ENCODE assay signal across 30 cellular contexts in genomic region chr20:14918281-14918680, GRCh38.
"Had no signal": no experiment of that assay in that cellular context is flagged by ENCODE, and none has a peak within 500 bp of the region (broad histone marks: within the 10 kb centered on the region; RNA-seq: fewer than 3 reads in every experiment).

No MANE protein-coding gene starts in this region.

- H3K4me1 Mint-ChIP-seq: immature natural killer cell, natural killer cell had no signal

- H3K4me3 Mint-ChIP-seq: immature natural killer cell; naive B cell; natural killer cell; nephron progenitor cell; neural progenitor cell; stimulated activated naive B cell treated with anti-CD40 and anti-IgM and Interleukin-4, amounts not matched to agents 10 μg/mL and 1 μg/mL and 100 μg/mL, for 72 hours; type B pancreatic cell had no signal

- H3K27ac ChIP-seq: left lung, lower lobe of right lung, neural progenitor cell, neutrophil, prostate gland, skin epidermis, stomach, suprapubic skin, thoracic aorta had no signal

- H3K27me3 Mint-ChIP-seq: type B pancreatic cell had no signal

- H3K4me1 ChIP-seq: left lung, prostate gland, uterus had no signal

- ATAC-seq: left colon; left lung; lower lobe of right lung; natural killer cell; right cardiac atrium; stimulated activated naive B cell treated with anti-CD40 and anti-IgM and Interleukin-4, amounts not matched to agents 10 μg/mL and 1 μg/mL and 100 μg/mL, for 72 hours; stimulated activated naive CD8-positive, alpha-beta T cell treated with anti-CD3 and anti-CD28 coated beads, Interleukin-15, Interleukin-2, amounts not matched to agents 100 U/mL and 50 U/mL, for 24 hours had no signal

- H3K27ac Mint-ChIP-seq: immature natural killer cell; naive B cell; natural killer cell; nephron progenitor cell; neural progenitor cell; stimulated activated naive B cell treated with anti-CD40 and anti-IgM and Interleukin-4, amounts not matched to agents 10 μg/mL and 1 μg/mL and 100 μg/mL, for 72 hours had no signal

- H3K9ac ChIP-seq: neural progenitor cell had no signal

- H3K36me3 Mint-ChIP-seq: immature natural killer cell; naive B cell; natural killer cell; neural progenitor cell; stimulated activated naive B cell treated with anti-CD40 and anti-IgM and Interleukin-4, amounts not matched to agents 10 μg/mL and 1 μg/mL and 100 μg/mL, for 72 hours; type B pancreatic cell had no signal

- H3K27me3 ChIP-seq: left lung, neural progenitor cell, neutrophil, stomach, suprapubic skin, tibial nerve, uterus had no signal

- H3K4me3 ChIP-seq: left lung, lower lobe of right lung, neural progenitor cell, prostate gland, skin epidermis, stomach, suprapubic skin, thoracic aorta, tibial nerve, uterus had no signal

- H3K9me3 ChIP-seq: left lung, lower lobe of right lung, neutrophil, prostate gland, stomach, suprapubic skin, thoracic aorta, tibial nerve, uterus had no signal

- H3K36me3 ChIP-seq: left lung, lower lobe of right lung, neural progenitor cell, neutrophil, prostate gland, stomach, suprapubic skin, thoracic aorta, tibial nerve, uterus had no signal

- H3K9me3 Mint-ChIP-seq: nephron progenitor cell; neural progenitor cell; stimulated activated naive B cell treated with anti-CD40 and anti-IgM and Interleukin-4, amounts not matched to agents 10 μg/mL and 1 μg/mL and 100 μg/mL, for 72 hours; type B pancreatic cell had no signal

- DNase-seq: hypothalamus; immature natural killer cell; kidney; left colon; left lung; lower lobe of right lung; mammary epithelial cell; mesenchymal stem cell; naive B cell; natural killer cell; nephron progenitor cell; occipital lobe; retina; right cardiac atrium; stimulated activated CD4-positive, alpha-beta T cell treated with anti-CD3 and anti-CD28 coated beads, Interleukin-12 subunit alpha, Interleukin-12 subunit beta, amount 100 ng/mL, for 4 hours; stimulated activated CD4-positive, alpha-beta T cell treated with anti-CD3 and anti-CD28 coated beads, Interleukin-15, amount 100 ng/mL, for 24 hours; stimulated activated CD4-positive, alpha-beta T cell treated with anti-CD3 and anti-CD28 coated beads, Interleukin-2, amount 100 ng/mL, for 24 hours; stimulated activated CD4-positive, alpha-beta T cell treated with anti-CD3 and anti-CD28 coated beads, Interleukin-4, amount 100 ng/mL, for 1 hour; stimulated activated naive B cell treated with anti-CD40 and anti-IgM and Interleukin-4, amounts not matched to agents 10 μg/mL and 1 μg/mL and 100 μg/mL, for 72 hours; stimulated activated naive CD8-positive, alpha-beta T cell treated with anti-CD3 and anti-CD28 coated beads, Interleukin-15, Interleukin-2, amounts not matched to agents 100 U/mL and 50 U/mL, for 24 hours; stomach; uterus had no signal
